8 cellular contexts compared by ENCODE assay signal in genomic region chr18:23825978-23826405, GRCh38.
DNase-seq lines count a peak whose midpoint lies in the region; ATAC-seq and TF ChIP-seq lines count a peak whose summit lies in the region.

No MANE protein-coding gene starts in this region.

- H3K27ac ChIP-seq in IMR-90 (ENCODE audit: insufficient read depth, low read length) (no peak overlapping the region), coronary artery (peak overlapping the region; percentile 74 to 86), muscle layer of duodenum (ENCODE audit: low read length) (peak overlapping the region; percentile 53), mesendoderm (ENCODE audit: low read depth, low read length) (no peak overlapping the region)

- dilution Hi-C loops in IMR-90 (cut with HindIII; ENCODE audit: low sequenced_read_pairs, unreplicated experiment) = no loop called here

- POLR2A ChIA-PET in IMR-90 (lab: Charles Lee; ENCODE audit: unreplicated experiment) = no interaction called here

- CTCF ChIA-PET in IMR-90 (lab: Yijun Ruan, JAX) = no interaction called here

- intact Hi-C loops in IMR-90 (cut with micrococcal nuclease) = loop anchor here (5.0 kb wide), 1 partner anchor 91 kb away; no protein-coding TSS in a partner anchor

- H3K4me3 ChIP-seq in IMR-90 (ENCODE audit: insufficient read depth, low read depth, low read length) (no peak overlapping the region), coronary artery (no peak overlapping the region), muscle layer of duodenum (ENCODE audit: low read depth in 1 of 2, low read length in 2 of 2) (no peak overlapping the region), mesendoderm (ENCODE audit: low read length) (no peak overlapping the region)

- H4K20me1 ChIP-seq in IMR-90 (ENCODE audit: insufficient read depth, low read length) = no peaks in the 10 kb centered on the region

- peak overlapping the region in 1 of 2 donors; percentile 91 for H3K27ac Mint-ChIP-seq in effector memory CD8-positive, alpha-beta T cell

- H2BK120ac ChIP-seq in IMR-90 (ENCODE audit: low read depth, low read length) (no peak overlapping the region), mesendoderm (ENCODE audit: low read depth, low read length) (no peak overlapping the region)

- TF ChIP-seq CTCF in IMR-90 (conservative IDR thresholded peaks at IDR 0.05; ENCODE audit: low read depth, low read length) (no peak), coronary artery (IDR thresholded peaks at IDR 0.05) (no peak)

- no TSS peak for BruUV-seq in IMR-90 (replicated peaks; lab: Mats Ljungman, UMichigan)

- no peak overlapping the region for H3K4me3 Mint-ChIP-seq in effector memory CD8-positive, alpha-beta T cell

- H3K4me1 ChIP-seq in IMR-90 (ENCODE audit: control insufficient read depth, insufficient read depth, low read length) = no peaks in the 10 kb centered on the region
- H3K4me1 ChIP-seq in muscle layer of duodenum (ENCODE audit: control insufficient read depth in 1 of 2, insufficient read depth in 2 of 2, low read length in 2 of 2) = peaks cover 6% of the 10 kb centered on the region in 2 donors
- H3K4me1 ChIP-seq in mesendoderm (ENCODE audit: control insufficient read depth, low read depth, low read length) = no peaks in the 10 kb centered on the region

- no peaks in the 10 kb centered on the region; the same call in 1 of the 2 replicates for H3K27me3 ChIP-seq in IMR-90 (ENCODE audit: control insufficient read depth, insufficient read depth, low read length)
- no peaks in the 10 kb centered on the region for H3K27me3 ChIP-seq in muscle layer of duodenum (ENCODE audit: low read depth, low read length)
- H3K27me3 ChIP-seq in mesendoderm (ENCODE audit: insufficient read depth, low read length, poor library complexity) = no peaks in the 10 kb centered on the region

- no peaks in the 10 kb centered on the region for H3K79me2 ChIP-seq in mesendoderm (ENCODE audit: control insufficient read depth, insufficient read depth, low read length)

- no peak overlapping the region for H2BK20ac ChIP-seq in IMR-90 (ENCODE audit: low read depth, low read length)

- H2AK9ac ChIP-seq in IMR-90 (replicated peaks; ENCODE audit: low read depth, low read length, poor library complexity) = no peak overlapping the region

- H3K9me3 ChIP-seq in IMR-90 (ENCODE audit: control insufficient read depth, insufficient read depth, low read length) (no peaks in the 10 kb centered on the region), muscle layer of duodenum (ENCODE audit: control insufficient read depth in 1 of 2, low read length in 2 of 2) (no peaks in the 10 kb centered on the region)

- no peak overlapping the region for H2AK5ac ChIP-seq in IMR-90 (ENCODE audit: low read depth, low read length)
- H2AK5ac ChIP-seq in mesendoderm (ENCODE audit: low read length) = no peak overlapping the region

- H4K91ac ChIP-seq in IMR-90 (ENCODE audit: insufficient read depth, low read depth, low read length) = no peak overlapping the region

- peak overlapping the region; percentile 18 for H2AFZ ChIP-seq in IMR-90 (replicated peaks; ENCODE audit: low read length, poor library complexity)

- H3K79me1 ChIP-seq in IMR-90 (ENCODE audit: low read depth in 1 of 2, low read length in 2 of 2) (no peaks in the 10 kb centered on the region), mesendoderm (ENCODE audit: low read length) (no peaks in the 10 kb centered on the region)

- in situ Hi-C loops in IMR-90 (cut with MboI; ENCODE audit: low sequenced_read_pairs) = loop anchor here (10.0 kb wide), 1 partner anchor 299 kb away; no protein-coding TSS in a partner anchor

- H3K18ac ChIP-seq in IMR-90 (ENCODE audit: low read depth, low read length) = no peak overlapping the region
- no peak overlapping the region for H3K18ac ChIP-seq in mesendoderm (ENCODE audit: low read length)

- peak; percentile 54 for DNase-seq in ELR (ENCODE audit: low read depth)
- peak; percentile 70 for DNase-seq in IMR-90
- DNase-seq in coronary artery (ENCODE audit: low spot score) = peak; percentile 90
- no peak for DNase-seq in NAMALWA (ENCODE audit: low spot score)
- DNase-seq in effector memory CD8-positive, alpha-beta T cell = no peak
- DNase-seq in mesendoderm = no peak
- DNase-seq in DMS153 treated with DMSO at 0.1 percent for 48 hours (lab: John Stamatoyannopoulos, UW; ENCODE audit: unreplicated experiment) = no peak

- H3K4ac ChIP-seq in IMR-90 (ENCODE audit: low read depth, low read length) (no peak overlapping the region), mesendoderm (ENCODE audit: low read depth, low read length) (no peak overlapping the region)

- peaks cover 6 to 8% of the 10 kb centered on the region in 2 donors for H3K27me3 Mint-ChIP-seq in effector memory CD8-positive, alpha-beta T cell

- H3K14ac ChIP-seq in IMR-90 (replicated peaks; ENCODE audit: low read depth, low read length) = no peak overlapping the region

- no peaks in the 10 kb centered on the region; the same call in 1 of the 2 replicates for H3K36me3 ChIP-seq in IMR-90 (ENCODE audit: control insufficient read depth, insufficient read depth, low read length)
- H3K36me3 ChIP-seq in muscle layer of duodenum (ENCODE audit: control insufficient read depth in 1 of 2, insufficient read depth in 2 of 2, low read length in 2 of 2) = no peaks in the 10 kb centered on the region
- no peaks in the 10 kb centered on the region for H3K36me3 ChIP-seq in mesendoderm (ENCODE audit: control insufficient read depth, insufficient read depth, low read length)

- no peak overlapping the region for H4K8ac ChIP-seq in IMR-90 (ENCODE audit: low read depth in 2 of 2, low read length in 2 of 2)
- no peak overlapping the region for H4K8ac ChIP-seq in mesendoderm (ENCODE audit: low read depth, low read length)

- WGBS in IMR-90 (ENCODE audit: extremely low coverage in 2 of 2, insufficient read length in 1 of 2), 2 experiments = 21% methylated on average over 2 of the region's 6 CpGs; no CpG with 5 or more reads in 1 of the 2 experiments
- WGBS in mesendoderm (ENCODE audit: extremely low coverage, insufficient coverage, low lambda C conversion rate) = no CpG with 5 or more reads among the region's 6 CpGs

- 0 out of 2 replicates have a peak, but pooled peaks cover 2% of the 10 kb centered on the region for H3K9me1 ChIP-seq in IMR-90 (ENCODE audit: insufficient read depth, low read length)

- H3K4me1 Mint-ChIP-seq in effector memory CD8-positive, alpha-beta T cell (ENCODE audit: low read depth in 2 of 2) = peaks cover 10 to 12% of the 10 kb centered on the region in 2 donors

- H3K56ac ChIP-seq in IMR-90 (ENCODE audit: extremely low read depth, insufficient read depth, low read length) (no peak overlapping the region), mesendoderm (ENCODE audit: low read length) (no peak overlapping the region)

- TF ChIP-seq POLR2A in IMR-90 (IDR thresholded peaks at IDR 0.05; ENCODE audit: low read depth, low read length) = no peak

- ATAC-seq in IMR-90 (ENCODE audit: low read depth) = no peak; the same call in 1 of the 2 replicates
- no peak for ATAC-seq in effector memory CD8-positive, alpha-beta T cell (replicated peaks)

- no peak overlapping the region for H3K4me2 ChIP-seq in IMR-90 (ENCODE audit: low read depth, low read length)
- no peak overlapping the region for H3K4me2 ChIP-seq in mesendoderm (ENCODE audit: low read length)

- no peaks in the 10 kb centered on the region for H3K36me3 Mint-ChIP-seq in effector memory CD8-positive, alpha-beta T cell (ENCODE audit: insufficient read depth)

- H3K23ac ChIP-seq in IMR-90 (ENCODE audit: low read depth, low read length) = no peak overlapping the region
- H3K23ac ChIP-seq in mesendoderm (ENCODE audit: low read length) = no peak overlapping the region

- H3K9me3 Mint-ChIP-seq in effector memory CD8-positive, alpha-beta T cell = no peaks in the 10 kb centered on the region

- no peak overlapping the region for H3K9ac ChIP-seq in IMR-90 (ENCODE audit: low read depth, low read length)
- no peak overlapping the region for H3K9ac ChIP-seq in mesendoderm (ENCODE audit: low read length)

- no peak for TF ChIP-seq RAD21 in IMR-90 (IDR thresholded peaks at IDR 0.05; ENCODE audit: low read length)

- H4K5ac ChIP-seq in IMR-90 (ENCODE audit: low read depth, low read length) = no peak overlapping the region
- no peak overlapping the region for H4K5ac ChIP-seq in mesendoderm (ENCODE audit: low read length)

- no peak overlapping the region for H2BK5ac ChIP-seq in IMR-90 (ENCODE audit: low read depth, low read length, poor library complexity, severe bottlenecking)
- no peak overlapping the region for H2BK5ac ChIP-seq in mesendoderm (ENCODE audit: low read length)

- H2BK15ac ChIP-seq in IMR-90 (ENCODE audit: low read depth, low read length) (no peak overlapping the region), mesendoderm (replicated peaks; ENCODE audit: low read depth) (no peak overlapping the region)

TF ChIP-seq in IMR-90, 13 proteins besides CTCF, POLR2A, EP300 and RAD21 (continues in another document):
- TF ChIP-seq NFE2L2 (IDR thresholded peaks at IDR 0.05; ENCODE audit: low read depth, low read length) = no peak
- TF ChIP-seq FOS (IDR thresholded peaks at IDR 0.05; ENCODE audit: low read depth, low read length) = no peak
- no peak for TF ChIP-seq MXI1 (IDR thresholded peaks at IDR 0.05; ENCODE audit: borderline replicate concordance, low read depth, low read length)
- no peak for TF ChIP-seq CEBPB (IDR thresholded peaks at IDR 0.05; ENCODE audit: low read depth, low read length)
- no peak for TF ChIP-seq ELK1 (IDR thresholded peaks at IDR 0.05; ENCODE audit: borderline replicate concordance, low read depth, low read length)
- TF ChIP-seq MAZ (IDR thresholded peaks at IDR 0.05; ENCODE audit: borderline replicate concordance, low read depth, low read length) = no peak
- TF ChIP-seq BHLHE40 (IDR thresholded peaks at IDR 0.05; ENCODE audit: low read depth, low read length) = no peak
- TF ChIP-seq RFX5 (IDR thresholded peaks at IDR 0.05; ENCODE audit: low read depth, low read length) = no peak
- TF ChIP-seq MAFK (IDR thresholded peaks at IDR 0.05; ENCODE audit: low read depth, low read length) = no peak
- TF ChIP-seq CHD1 (IDR thresholded peaks at IDR 0.05; ENCODE audit: low read depth, low read length) = no peak

Comparison
In these comparisons a context has a peak if more than half of its experiments do, and no peak if none do; other contexts are left out.
1. DNase-seq: peak in ELR (single experiment), IMR-90 (single experiment) and coronary artery (single experiment); none in NAMALWA (single experiment), effector memory CD8-positive, alpha-beta T cell (0 of 3), mesendoderm (single experiment) and DMS153 treated with DMSO at 0.1 percent for 48 hours (single experiment).
2. H3K27ac ChIP-seq: peak in coronary artery (2 of 2) and muscle layer of duodenum (single experiment); none in IMR-90 (single experiment) and mesendoderm (single experiment).